Comparison of ENCODE assay signal across 1 cellular context in the genomic region with DNA sequence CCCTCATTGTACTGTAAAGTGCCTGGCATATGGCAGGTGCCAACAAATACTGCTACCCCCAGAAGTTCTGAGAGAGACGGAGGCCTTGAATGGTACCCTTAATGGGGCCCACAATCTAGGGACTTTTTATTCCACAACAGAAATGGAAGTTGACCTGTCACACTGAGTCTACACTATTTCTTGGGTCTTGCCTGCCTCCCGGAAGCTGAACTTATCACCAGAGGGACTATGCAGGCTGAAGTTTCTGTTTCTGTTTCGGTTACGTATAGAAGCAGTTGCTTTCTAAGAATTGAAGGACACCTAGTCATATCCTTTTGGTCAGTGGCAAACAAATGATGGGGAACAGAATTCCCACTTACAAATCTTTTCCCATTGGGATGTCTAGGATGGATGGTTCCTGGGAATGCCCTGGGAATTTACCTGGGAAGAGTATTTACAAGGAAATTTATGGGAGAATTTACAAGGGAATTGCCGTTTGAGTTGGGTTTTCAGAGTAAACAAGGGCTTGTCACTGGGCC.
TF ChIP-seq lines count a peak whose summit lies in the region.

No MANE protein-coding gene starts in this region.

TF ChIP-seq in GM12878, 131 proteins besides CTCF, POLR2A, EP300 and RAD21 (continued from another document):
- TF ChIP-seq, protein P1, sequence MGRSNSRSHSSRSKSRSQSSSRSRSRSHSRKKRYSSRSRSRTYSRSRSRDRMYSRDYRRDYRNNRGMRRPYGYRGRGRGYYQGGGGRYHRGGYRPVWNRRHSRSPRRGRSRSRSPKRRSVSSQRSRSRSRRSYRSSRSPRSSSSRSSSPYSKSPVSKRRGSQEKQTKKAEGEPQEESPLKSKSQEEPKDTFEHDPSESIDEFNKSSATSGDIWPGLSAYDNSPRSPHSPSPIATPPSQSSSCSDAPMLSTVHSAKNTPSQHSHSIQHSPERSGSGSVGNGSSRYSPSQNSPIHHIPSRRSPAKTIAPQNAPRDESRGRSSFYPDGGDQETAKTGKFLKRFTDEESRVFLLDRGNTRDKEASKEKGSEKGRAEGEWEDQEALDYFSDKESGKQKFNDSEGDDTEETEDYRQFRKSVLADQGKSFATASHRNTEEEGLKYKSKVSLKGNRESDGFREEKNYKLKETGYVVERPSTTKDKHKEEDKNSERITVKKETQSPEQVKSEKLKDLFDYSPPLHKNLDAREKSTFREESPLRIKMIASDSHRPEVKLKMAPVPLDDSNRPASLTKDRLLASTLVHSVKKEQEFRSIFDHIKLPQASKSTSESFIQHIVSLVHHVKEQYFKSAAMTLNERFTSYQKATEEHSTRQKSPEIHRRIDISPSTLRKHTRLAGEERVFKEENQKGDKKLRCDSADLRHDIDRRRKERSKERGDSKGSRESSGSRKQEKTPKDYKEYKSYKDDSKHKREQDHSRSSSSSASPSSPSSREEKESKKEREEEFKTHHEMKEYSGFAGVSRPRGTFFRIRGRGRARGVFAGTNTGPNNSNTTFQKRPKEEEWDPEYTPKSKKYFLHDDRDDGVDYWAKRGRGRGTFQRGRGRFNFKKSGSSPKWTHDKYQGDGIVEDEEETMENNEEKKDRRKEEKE (IDR thresholded peaks at IDR 0.05): no peak
- TF ChIP-seq, protein P2, sequence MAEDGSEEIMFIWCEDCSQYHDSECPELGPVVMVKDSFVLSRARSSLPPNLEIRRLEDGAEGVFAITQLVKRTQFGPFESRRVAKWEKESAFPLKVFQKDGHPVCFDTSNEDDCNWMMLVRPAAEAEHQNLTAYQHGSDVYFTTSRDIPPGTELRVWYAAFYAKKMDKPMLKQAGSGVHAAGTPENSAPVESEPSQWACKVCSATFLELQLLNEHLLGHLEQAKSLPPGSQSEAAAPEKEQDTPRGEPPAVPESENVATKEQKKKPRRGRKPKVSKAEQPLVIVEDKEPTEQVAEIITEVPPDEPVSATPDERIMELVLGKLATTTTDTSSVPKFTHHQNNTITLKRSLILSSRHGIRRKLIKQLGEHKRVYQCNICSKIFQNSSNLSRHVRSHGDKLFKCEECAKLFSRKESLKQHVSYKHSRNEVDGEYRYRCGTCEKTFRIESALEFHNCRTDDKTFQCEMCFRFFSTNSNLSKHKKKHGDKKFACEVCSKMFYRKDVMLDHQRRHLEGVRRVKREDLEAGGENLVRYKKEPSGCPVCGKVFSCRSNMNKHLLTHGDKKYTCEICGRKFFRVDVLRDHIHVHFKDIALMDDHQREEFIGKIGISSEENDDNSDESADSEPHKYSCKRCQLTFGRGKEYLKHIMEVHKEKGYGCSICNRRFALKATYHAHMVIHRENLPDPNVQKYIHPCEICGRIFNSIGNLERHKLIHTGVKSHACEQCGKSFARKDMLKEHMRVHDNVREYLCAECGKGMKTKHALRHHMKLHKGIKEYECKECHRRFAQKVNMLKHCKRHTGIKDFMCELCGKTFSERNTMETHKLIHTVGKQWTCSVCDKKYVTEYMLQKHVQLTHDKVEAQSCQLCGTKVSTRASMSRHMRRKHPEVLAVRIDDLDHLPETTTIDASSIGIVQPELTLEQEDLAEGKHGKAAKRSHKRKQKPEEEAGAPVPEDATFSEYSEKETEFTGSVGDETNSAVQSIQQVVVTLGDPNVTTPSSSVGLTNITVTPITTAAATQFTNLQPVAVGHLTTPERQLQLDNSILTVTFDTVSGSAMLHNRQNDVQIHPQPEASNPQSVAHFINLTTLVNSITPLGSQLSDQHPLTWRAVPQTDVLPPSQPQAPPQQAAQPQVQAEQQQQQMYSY (CRISPR knock-in tag; IDR thresholded peaks at IDR 0.05): no peak
- peak; percentile 22; the same call in 2 of the 3 replicates for TF ChIP-seq POU2F2 (IDR thresholded peaks at IDR 0.05; ENCODE audit: borderline replicate concordance, low read depth, low read length)
- no peak for TF ChIP-seq PML (IDR thresholded peaks at IDR 0.05; ENCODE audit: low read length)
- peak; percentile 39; the same call in 1 of the 2 replicates for TF ChIP-seq GATAD2B (conservative IDR thresholded peaks at IDR 0.05; ENCODE audit: low read depth)
- peak; percentile 63 for TF ChIP-seq DPF2 (IDR thresholded peaks at IDR 0.05)
- TF ChIP-seq, protein P3, sequence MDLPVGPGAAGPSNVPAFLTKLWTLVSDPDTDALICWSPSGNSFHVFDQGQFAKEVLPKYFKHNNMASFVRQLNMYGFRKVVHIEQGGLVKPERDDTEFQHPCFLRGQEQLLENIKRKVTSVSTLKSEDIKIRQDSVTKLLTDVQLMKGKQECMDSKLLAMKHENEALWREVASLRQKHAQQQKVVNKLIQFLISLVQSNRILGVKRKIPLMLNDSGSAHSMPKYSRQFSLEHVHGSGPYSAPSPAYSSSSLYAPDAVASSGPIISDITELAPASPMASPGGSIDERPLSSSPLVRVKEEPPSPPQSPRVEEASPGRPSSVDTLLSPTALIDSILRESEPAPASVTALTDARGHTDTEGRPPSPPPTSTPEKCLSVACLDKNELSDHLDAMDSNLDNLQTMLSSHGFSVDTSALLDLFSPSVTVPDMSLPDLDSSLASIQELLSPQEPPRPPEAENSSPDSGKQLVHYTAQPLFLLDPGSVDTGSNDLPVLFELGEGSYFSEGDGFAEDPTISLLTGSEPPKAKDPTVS (IDR thresholded peaks at IDR 0.05; ENCODE audit: low read depth, low read length): no peak
- peak; percentile 32; the same call in 1 of the 2 replicates for TF ChIP-seq NBN (IDR thresholded peaks at IDR 0.05)
- TF ChIP-seq, protein P4, sequence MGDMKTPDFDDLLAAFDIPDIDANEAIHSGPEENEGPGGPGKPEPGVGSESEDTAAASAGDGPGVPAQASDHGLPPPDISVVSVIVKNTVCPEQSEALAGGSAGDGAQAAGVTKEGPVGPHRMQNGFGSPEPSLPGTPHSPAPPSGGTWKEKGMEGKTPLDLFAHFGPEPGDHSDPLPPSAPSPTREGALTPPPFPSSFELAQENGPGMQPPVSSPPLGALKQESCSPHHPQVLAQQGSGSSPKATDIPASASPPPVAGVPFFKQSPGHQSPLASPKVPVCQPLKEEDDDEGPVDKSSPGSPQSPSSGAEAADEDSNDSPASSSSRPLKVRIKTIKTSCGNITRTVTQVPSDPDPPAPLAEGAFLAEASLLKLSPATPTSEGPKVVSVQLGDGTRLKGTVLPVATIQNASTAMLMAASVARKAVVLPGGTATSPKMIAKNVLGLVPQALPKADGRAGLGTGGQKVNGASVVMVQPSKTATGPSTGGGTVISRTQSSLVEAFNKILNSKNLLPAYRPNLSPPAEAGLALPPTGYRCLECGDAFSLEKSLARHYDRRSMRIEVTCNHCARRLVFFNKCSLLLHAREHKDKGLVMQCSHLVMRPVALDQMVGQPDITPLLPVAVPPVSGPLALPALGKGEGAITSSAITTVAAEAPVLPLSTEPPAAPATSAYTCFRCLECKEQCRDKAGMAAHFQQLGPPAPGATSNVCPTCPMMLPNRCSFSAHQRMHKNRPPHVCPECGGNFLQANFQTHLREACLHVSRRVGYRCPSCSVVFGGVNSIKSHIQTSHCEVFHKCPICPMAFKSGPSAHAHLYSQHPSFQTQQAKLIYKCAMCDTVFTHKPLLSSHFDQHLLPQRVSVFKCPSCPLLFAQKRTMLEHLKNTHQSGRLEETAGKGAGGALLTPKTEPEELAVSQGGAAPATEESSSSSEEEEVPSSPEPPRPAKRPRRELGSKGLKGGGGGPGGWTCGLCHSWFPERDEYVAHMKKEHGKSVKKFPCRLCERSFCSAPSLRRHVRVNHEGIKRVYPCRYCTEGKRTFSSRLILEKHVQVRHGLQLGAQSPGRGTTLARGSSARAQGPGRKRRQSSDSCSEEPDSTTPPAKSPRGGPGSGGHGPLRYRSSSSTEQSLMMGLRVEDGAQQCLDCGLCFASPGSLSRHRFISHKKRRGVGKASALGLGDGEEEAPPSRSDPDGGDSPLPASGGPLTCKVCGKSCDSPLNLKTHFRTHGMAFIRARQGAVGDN (IDR thresholded peaks at IDR 0.05): peak; percentile 86
- TF ChIP-seq, protein P5, sequence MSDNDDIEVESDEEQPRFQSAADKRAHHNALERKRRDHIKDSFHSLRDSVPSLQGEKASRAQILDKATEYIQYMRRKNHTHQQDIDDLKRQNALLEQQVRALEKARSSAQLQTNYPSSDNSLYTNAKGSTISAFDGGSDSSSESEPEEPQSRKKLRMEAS (IDR thresholded peaks at IDR 0.05; ENCODE audit: low read depth, low read length): no peak
- TF ChIP-seq, protein P6, sequence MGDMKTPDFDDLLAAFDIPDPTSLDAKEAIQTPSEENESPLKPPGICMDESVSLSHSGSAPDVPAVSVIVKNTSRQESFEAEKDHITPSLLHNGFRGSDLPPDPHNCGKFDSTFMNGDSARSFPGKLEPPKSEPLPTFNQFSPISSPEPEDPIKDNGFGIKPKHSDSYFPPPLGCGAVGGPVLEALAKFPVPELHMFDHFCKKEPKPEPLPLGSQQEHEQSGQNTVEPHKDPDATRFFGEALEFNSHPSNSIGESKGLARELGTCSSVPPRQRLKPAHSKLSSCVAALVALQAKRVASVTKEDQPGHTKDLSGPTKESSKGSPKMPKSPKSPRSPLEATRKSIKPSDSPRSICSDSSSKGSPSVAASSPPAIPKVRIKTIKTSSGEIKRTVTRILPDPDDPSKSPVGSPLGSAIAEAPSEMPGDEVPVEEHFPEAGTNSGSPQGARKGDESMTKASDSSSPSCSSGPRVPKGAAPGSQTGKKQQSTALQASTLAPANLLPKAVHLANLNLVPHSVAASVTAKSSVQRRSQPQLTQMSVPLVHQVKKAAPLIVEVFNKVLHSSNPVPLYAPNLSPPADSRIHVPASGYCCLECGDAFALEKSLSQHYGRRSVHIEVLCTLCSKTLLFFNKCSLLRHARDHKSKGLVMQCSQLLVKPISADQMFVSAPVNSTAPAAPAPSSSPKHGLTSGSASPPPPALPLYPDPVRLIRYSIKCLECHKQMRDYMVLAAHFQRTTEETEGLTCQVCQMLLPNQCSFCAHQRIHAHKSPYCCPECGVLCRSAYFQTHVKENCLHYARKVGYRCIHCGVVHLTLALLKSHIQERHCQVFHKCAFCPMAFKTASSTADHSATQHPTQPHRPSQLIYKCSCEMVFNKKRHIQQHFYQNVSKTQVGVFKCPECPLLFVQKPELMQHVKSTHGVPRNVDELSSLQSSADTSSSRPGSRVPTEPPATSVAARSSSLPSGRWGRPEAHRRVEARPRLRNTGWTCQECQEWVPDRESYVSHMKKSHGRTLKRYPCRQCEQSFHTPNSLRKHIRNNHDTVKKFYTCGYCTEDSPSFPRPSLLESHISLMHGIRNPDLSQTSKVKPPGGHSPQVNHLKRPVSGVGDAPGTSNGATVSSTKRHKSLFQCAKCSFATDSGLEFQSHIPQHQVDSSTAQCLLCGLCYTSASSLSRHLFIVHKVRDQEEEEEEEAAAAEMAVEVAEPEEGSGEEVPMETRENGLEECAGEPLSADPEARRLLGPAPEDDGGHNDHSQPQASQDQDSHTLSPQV (IDR thresholded peaks at IDR 0.05): peak; percentile 63; the same call in 1 of the 2 replicates
- peak; percentile 35; the same call in 1 of the 2 replicates for TF ChIP-seq YY1 (IDR thresholded peaks at IDR 0.05; ENCODE audit: low read depth, low read length)
- no peak for TF ChIP-seq SIN3A (IDR thresholded peaks at IDR 0.05; ENCODE audit: low read depth, low read length)
- TF ChIP-seq PAX8 (IDR thresholded peaks at IDR 0.05): no peak
- TF ChIP-seq CREM (IDR thresholded peaks at IDR 0.05; ENCODE audit: low read depth): peak; percentile 47; the same call in 1 of the 2 replicates
- peak; percentile 23; the same call in 1 of the 2 replicates for TF ChIP-seq BMI1 (IDR thresholded peaks at IDR 0.05; ENCODE audit: borderline replicate concordance)
- peak; percentile 30 for TF ChIP-seq SP1 (IDR thresholded peaks at IDR 0.05; ENCODE audit: low read depth, low read length)
- TF ChIP-seq POLR2AphosphoS5 (IDR thresholded peaks at IDR 0.05; ENCODE audit: low read length): peak; percentile 41; the same call in 1 of the 2 replicates
- TF ChIP-seq, protein P7, sequence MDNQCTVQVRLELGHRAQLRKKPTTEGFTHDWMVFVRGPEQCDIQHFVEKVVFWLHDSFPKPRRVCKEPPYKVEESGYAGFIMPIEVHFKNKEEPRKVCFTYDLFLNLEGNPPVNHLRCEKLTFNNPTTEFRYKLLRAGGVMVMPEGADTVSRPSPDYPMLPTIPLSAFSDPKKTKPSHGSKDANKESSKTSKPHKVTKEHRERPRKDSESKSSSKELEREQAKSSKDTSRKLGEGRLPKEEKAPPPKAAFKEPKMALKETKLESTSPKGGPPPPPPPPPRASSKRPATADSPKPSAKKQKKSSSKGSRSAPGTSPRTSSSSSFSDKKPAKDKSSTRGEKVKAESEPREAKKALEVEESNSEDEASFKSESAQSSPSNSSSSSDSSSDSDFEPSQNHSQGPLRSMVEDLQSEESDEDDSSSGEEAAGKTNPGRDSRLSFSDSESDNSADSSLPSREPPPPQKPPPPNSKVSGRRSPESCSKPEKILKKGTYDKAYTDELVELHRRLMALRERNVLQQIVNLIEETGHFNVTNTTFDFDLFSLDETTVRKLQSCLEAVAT (IDR thresholded peaks at IDR 0.05): peak; percentile 66
- TF ChIP-seq GABPA (IDR thresholded peaks at IDR 0.05; ENCODE audit: low read depth): peak; percentile 56; the same call in 1 of the 2 replicates
- TF ChIP-seq IKZF2 (IDR thresholded peaks at IDR 0.05): peak; percentile 99 to 100
- TF ChIP-seq ETV6 (conservative IDR thresholded peaks at IDR 0.05 in 1 of 2, IDR thresholded peaks at IDR 0.05 in 1 of 2; ENCODE audit: borderline replicate concordance in 1 of 2, low read depth in 1 of 2): peak in 1 of 2 experiments; percentile 80; a peak in 2 of 4 replicates
- TF ChIP-seq, protein P8, sequence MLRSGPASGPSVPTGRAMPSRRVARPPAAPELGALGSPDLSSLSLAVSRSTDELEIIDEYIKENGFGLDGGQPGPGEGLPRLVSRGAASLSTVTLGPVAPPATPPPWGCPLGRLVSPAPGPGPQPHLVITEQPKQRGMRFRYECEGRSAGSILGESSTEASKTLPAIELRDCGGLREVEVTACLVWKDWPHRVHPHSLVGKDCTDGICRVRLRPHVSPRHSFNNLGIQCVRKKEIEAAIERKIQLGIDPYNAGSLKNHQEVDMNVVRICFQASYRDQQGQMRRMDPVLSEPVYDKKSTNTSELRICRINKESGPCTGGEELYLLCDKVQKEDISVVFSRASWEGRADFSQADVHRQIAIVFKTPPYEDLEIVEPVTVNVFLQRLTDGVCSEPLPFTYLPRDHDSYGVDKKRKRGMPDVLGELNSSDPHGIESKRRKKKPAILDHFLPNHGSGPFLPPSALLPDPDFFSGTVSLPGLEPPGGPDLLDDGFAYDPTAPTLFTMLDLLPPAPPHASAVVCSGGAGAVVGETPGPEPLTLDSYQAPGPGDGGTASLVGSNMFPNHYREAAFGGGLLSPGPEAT (IDR thresholded peaks at IDR 0.05; ENCODE audit: low read depth): peak; percentile 98
- peak; percentile 69 for TF ChIP-seq ATF7 (IDR thresholded peaks at IDR 0.05; ENCODE audit: low read depth)
- TF ChIP-seq HDAC2 (IDR thresholded peaks at IDR 0.05): no peak
- TF ChIP-seq BHLHE40 (IDR thresholded peaks at IDR 0.05; ENCODE audit: borderline replicate concordance in 1 of 2, low read depth in 2 of 2, low read length in 1 of 2): peak; percentile 24 to 42; a peak in 2 of 4 replicates
- 0 out of 2 replicates have a peak, but pooled peaks have one; percentile 25 for TF ChIP-seq BCL11A (IDR thresholded peaks at IDR 0.05; ENCODE audit: low read depth, low read length)
- peak; percentile 47; the same call in 1 of the 2 replicates for TF ChIP-seq NFIC (IDR thresholded peaks at IDR 0.05; ENCODE audit: low read depth, low read length)
- TF ChIP-seq CREB1 (IDR thresholded peaks at IDR 0.05; ENCODE audit: low read depth): peak; percentile 51
- TF ChIP-seq ZNF274 (IDR thresholded peaks at IDR 0.05; ENCODE audit: insufficient read depth, insufficient read length): no peak
- TF ChIP-seq ZSCAN29 (IDR thresholded peaks at IDR 0.05): no peak
- TF ChIP-seq MEF2B (IDR thresholded peaks at IDR 0.05; ENCODE audit: partially characterized antibody, poor library complexity, severe bottlenecking): peak; percentile 47
- TF ChIP-seq HDAC6 (IDR thresholded peaks at IDR 0.05; ENCODE audit: unreplicated experiment): no peak
- TF ChIP-seq CEBPB (IDR thresholded peaks at IDR 0.05; ENCODE audit: borderline replicate concordance in 1 of 2, low read depth in 2 of 2, low read length in 2 of 2): no peak
- TF ChIP-seq RCOR1 (conservative IDR thresholded peaks at IDR 0.05; ENCODE audit: low read depth, low read length): no peak
TF ChIP-seq in GM12878: peak in this region for 33.
